In the genomic region with DNA sequence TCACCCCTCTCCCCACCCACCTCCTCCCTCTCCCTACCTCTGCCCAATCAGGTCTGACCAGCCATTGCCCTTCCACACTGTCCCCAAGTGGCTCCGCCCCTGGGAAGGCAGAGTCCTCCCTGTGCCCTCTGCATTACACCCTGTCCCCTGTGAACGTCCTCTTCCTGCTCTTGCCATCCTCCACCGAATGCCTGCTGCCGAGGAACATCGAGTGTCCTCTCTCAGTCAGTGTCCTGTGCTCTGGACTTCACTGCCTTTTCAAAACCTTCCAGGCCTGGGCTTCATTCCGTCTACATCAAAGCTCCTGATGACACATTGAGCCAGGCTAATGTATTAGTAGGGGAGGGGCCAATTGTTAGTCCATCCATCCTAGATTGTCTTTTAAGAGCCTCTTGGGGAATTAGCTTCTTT, we compare ENCODE assay signal across 12 cellular contexts. TPM values are rescaled to one million over a fixed set of nuclear protein-coding genes. Genes with fewer than 3 reads are reported as not detected.
DNase-seq lines count a peak whose midpoint lies in the region; ATAC-seq and TF ChIP-seq lines count a peak whose summit lies in the region.
"Had no signal": no experiment of that assay in that cellular context is flagged by ENCODE, and none has a peak within 500 bp of the region (broad histone marks: within the 10 kb centered on the region; RNA-seq: fewer than 3 reads in every experiment).

No MANE protein-coding gene starts in this region.

- H3K4me1 ChIP-seq in HEK293 (ENCODE audit: control insufficient read depth, insufficient read depth, low read length) (no peaks in the 10 kb centered on the region), left ventricle myocardium inferior (peaks cover 17% of the 10 kb centered on the region)

- CTCF ChIA-PET in HEK293 (lab: Yijun Ruan, JAX): interaction anchor here (0.6 to 1.8 kb wide), 17 partner anchors 9 to 778 kb away, joined by 3 to 34 read pairs (median 4); a partner anchor contains a TSS

- no peak for ATAC-seq in activated naive CD4-positive, alpha-beta T cell treated with anti-CD3 and anti-CD28 coated beads, Interleukin-2, amount 50 U/mL, for 72 hours
- no peak for ATAC-seq in HG02571 (IDR thresholded peaks at IDR 0.05; ENCODE audit: unreplicated experiment)
- no peak for ATAC-seq in GM18519 (IDR thresholded peaks at IDR 0.05; ENCODE audit: low FRiP score, unreplicated experiment)

- H3K27me3 ChIP-seq in left ventricle myocardium inferior (ENCODE audit: low read depth): peaks cover 36% of the 10 kb centered on the region

- TF ChIP-seq CTCF in 22Rv1 (IDR thresholded peaks at IDR 0.05) (no peak), HEK293 (tag by site-specific recombination; IDR thresholded peaks at IDR 0.05) (no peak), left ventricle myocardium inferior (IDR thresholded peaks at IDR 0.05; ENCODE audit: borderline replicate concordance) (no peak)

- intact Hi-C loops in left ventricle myocardium inferior (cut with micrococcal nuclease): loop anchor here (5.0 kb wide), 1 partner anchor 145 kb away; no protein-coding TSS in a partner anchor

- H3K9me3 ChIP-seq in HEK293 (ENCODE audit: control insufficient read depth, insufficient read depth, low read depth, low read length) (no peaks in the 10 kb centered on the region), left ventricle myocardium inferior (replicated peaks) (no peaks in the 10 kb centered on the region)
- H3K9me3 ChIP-seq: ovary had no signal

- no peaks in the 10 kb centered on the region for H3K36me3 Mint-ChIP-seq in activated naive CD4-positive, alpha-beta T cell treated with anti-CD3 and anti-CD28 coated beads, Interleukin-2, amount 50 U/mL, for 72 hours

- H3K4me3 ChIP-seq in HEK293 (ENCODE audit: low read depth, low read length): no peak overlapping the region
- H3K4me3 ChIP-seq in left ventricle myocardium inferior: no peak overlapping the region
- H3K4me3 ChIP-seq: dorsolateral prefrontal cortex, ovary had no signal

- POLR2A ChIA-PET in HEK293 (lab: Yijun Ruan, JAX): interaction anchor here (0.7 to 1.6 kb wide), 4 partner anchors 36 to 296 kb away, joined by 3 to 8 read pairs (median 4); a partner anchor contains a TSS

- no peak overlapping the region for H3K27ac Mint-ChIP-seq in activated naive CD4-positive, alpha-beta T cell treated with anti-CD3 and anti-CD28 coated beads, Interleukin-2, amount 50 U/mL, for 72 hours
- H3K27ac Mint-ChIP-seq: activated B cell treated with CpG ODN at 0.5 μM for 24 hours, B cell had no signal

- H3K36me3 ChIP-seq in HEK293 (ENCODE audit: control insufficient read depth in 2 of 2, insufficient read depth in 1 of 2, low read length in 2 of 2) (no peaks in the 10 kb centered on the region), left ventricle myocardium inferior (no peaks in the 10 kb centered on the region)
- H3K36me3 ChIP-seq: ovary had no signal

- no peaks in the 10 kb centered on the region for H3K9me3 Mint-ChIP-seq in activated naive CD4-positive, alpha-beta T cell treated with anti-CD3 and anti-CD28 coated beads, Interleukin-2, amount 50 U/mL, for 72 hours
- H3K9me3 Mint-ChIP-seq: activated B cell treated with CpG ODN at 0.5 μM for 24 hours had no signal

- H3K27ac ChIP-seq in 22Rv1: peak overlapping the region; percentile 79
- H3K27ac ChIP-seq in HEK293 (ENCODE audit: extremely low read depth, low read depth, low read length): no peak overlapping the region
- peak overlapping the region; percentile 64 for H3K27ac ChIP-seq in left ventricle myocardium inferior (replicated peaks)
- H3K27ac ChIP-seq: dorsolateral prefrontal cortex, ovary had no signal

- DNase-seq in RPMI7951 (ENCODE audit: low read depth) (peak; percentile 47), left ventricle myocardium inferior (peak; percentile 62), germinal center (ENCODE audit: low spot score) (no peak)
- DNase-seq in activated naive CD4-positive, alpha-beta T cell treated with anti-CD3 and anti-CD28 coated beads, Interleukin-2, amount 50 U/mL, for 72 hours (ENCODE audit: low spot score in 2 of 2): no peak
- DNase-seq: activated B cell treated with CpG ODN at 0.5 μM for 24 hours, dorsolateral prefrontal cortex, ovary had no signal

TF ChIP-seq in HEK293, 187 proteins besides CTCF, POLR2A, EP300 and RAD21 (continues in another document):
- no peak for TF ChIP-seq REPIN1 (tag by site-specific recombination; IDR thresholded peaks at IDR 0.05; ENCODE audit: low read depth)
- no peak for TF ChIP-seq ZEB2 (tag by site-specific recombination; IDR thresholded peaks at IDR 0.05)
- TF ChIP-seq ZNF626 (tag by site-specific recombination; IDR thresholded peaks at IDR 0.05): no peak
- no peak for TF ChIP-seq ZNF529 (tag by site-specific recombination; IDR thresholded peaks at IDR 0.05; ENCODE audit: insufficient replicate concordance)
- TF ChIP-seq ZNF473 (tag by site-specific recombination; IDR thresholded peaks at IDR 0.05): no peak
- TF ChIP-seq ZNF112 (tag by site-specific recombination; IDR thresholded peaks at IDR 0.05): no peak
- TF ChIP-seq ZBTB48 (tag by site-specific recombination; IDR thresholded peaks at IDR 0.05): peak; percentile 84
- no peak for TF ChIP-seq ZNF514 (tag by site-specific recombination; IDR thresholded peaks at IDR 0.05)
- TF ChIP-seq ZNF221 (tag by site-specific recombination; IDR thresholded peaks at IDR 0.05; ENCODE audit: borderline replicate concordance): no peak
- TF ChIP-seq, protein P1, sequence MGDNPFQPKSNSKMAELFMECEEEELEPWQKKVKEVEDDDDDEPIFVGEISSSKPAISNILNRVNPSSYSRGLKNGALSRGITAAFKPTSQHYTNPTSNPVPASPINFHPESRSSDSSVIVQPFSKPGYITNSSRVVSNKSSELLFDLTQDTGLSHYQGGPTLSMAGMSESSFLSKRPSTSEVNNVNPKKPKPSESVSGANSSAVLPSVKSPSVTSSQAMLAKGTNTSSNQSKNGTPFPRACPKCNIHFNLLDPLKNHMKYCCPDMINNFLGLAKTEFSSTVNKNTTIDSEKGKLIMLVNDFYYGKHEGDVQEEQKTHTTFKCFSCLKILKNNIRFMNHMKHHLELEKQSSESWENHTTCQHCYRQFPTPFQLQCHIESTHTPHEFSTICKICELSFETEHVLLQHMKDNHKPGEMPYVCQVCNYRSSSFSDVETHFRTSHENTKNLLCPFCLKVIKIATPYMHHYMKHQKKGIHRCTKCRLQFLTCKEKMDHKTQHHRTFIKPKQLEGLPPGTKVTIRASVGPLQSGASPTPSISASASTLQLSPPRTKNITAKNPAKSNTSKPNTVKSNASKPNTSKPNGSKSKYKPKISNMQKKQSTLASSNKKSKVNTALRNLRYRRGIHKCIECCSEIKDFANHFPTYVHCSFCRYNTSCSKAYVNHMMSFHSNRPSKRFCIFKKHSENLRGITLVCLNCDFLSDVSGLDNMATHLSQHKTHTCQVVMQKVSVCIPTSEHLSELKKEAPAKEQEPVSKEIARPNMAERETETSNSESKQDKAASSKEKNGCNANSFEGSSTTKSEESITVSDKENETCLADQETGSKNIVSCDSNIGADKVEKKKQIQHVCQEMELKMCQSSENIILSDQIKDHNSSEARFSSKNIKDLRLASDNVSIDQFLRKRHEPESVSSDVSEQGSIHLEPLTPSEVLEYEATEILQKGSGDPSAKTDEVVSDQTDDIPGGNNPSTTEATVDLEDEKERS (tag by site-specific recombination; IDR thresholded peaks at IDR 0.05): no peak
- no peak for TF ChIP-seq ZNF677 (tag by site-specific recombination; IDR thresholded peaks at IDR 0.05)
- TF ChIP-seq, protein P2, sequence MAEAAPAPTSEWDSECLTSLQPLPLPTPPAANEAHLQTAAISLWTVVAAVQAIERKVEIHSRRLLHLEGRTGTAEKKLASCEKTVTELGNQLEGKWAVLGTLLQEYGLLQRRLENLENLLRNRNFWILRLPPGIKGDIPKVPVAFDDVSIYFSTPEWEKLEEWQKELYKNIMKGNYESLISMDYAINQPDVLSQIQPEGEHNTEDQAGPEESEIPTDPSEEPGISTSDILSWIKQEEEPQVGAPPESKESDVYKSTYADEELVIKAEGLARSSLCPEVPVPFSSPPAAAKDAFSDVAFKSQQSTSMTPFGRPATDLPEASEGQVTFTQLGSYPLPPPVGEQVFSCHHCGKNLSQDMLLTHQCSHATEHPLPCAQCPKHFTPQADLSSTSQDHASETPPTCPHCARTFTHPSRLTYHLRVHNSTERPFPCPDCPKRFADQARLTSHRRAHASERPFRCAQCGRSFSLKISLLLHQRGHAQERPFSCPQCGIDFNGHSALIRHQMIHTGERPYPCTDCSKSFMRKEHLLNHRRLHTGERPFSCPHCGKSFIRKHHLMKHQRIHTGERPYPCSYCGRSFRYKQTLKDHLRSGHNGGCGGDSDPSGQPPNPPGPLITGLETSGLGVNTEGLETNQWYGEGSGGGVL (tag by site-specific recombination; IDR thresholded peaks at IDR 0.05): no peak
- TF ChIP-seq ZNF433 (tag by site-specific recombination; IDR thresholded peaks at IDR 0.05; ENCODE audit: low read depth): no peak

RNA-seq across cellular contexts. Expression of a gene that starts 3.3 kb away (rescaled TPM):
- total RNA-seq in RPMI7951 (2014; rRNA removed; shearing (Covaris generic)): not detected in 2 replicates
- 15.2 TPM for total RNA-seq in left ventricle myocardium inferior
- total RNA-seq in activated naive CD4-positive, alpha-beta T cell treated with anti-CD3 and anti-CD28 coated beads, Interleukin-2, amount 50 U/mL, for 72 hours: under 1 TPM in 1 of 2 donors, not detected in 1; 0.97 TPM

RNA-seq across cellular contexts. Expression of a gene that starts 36.7 kb away (rescaled TPM):
- total RNA-seq in RPMI7951 (2014; rRNA removed; shearing (Covaris generic)): 3,560 and 4,532 TPM in 2 replicates
- 678 TPM for total RNA-seq in left ventricle myocardium inferior
- total RNA-seq in activated naive CD4-positive, alpha-beta T cell treated with anti-CD3 and anti-CD28 coated beads, Interleukin-2, amount 50 U/mL, for 72 hours: 1,000 to 10,000 TPM; 2,345 to 2,565 TPM

Comparison
In these comparisons a context has a peak if more than half of its experiments do, and no peak if none do; other contexts are left out.
1. DNase-seq: peak in RPMI7951 (single experiment) and left ventricle myocardium inferior (single experiment); none in activated naive CD4-positive, alpha-beta T cell treated with anti-CD3 and anti-CD28 coated beads, Interleukin-2, amount 50 U/mL, for 72 hours (0 of 2) and germinal center (single experiment).